ENCODE assay signal across 8 cellular contexts in the genomic region with DNA sequence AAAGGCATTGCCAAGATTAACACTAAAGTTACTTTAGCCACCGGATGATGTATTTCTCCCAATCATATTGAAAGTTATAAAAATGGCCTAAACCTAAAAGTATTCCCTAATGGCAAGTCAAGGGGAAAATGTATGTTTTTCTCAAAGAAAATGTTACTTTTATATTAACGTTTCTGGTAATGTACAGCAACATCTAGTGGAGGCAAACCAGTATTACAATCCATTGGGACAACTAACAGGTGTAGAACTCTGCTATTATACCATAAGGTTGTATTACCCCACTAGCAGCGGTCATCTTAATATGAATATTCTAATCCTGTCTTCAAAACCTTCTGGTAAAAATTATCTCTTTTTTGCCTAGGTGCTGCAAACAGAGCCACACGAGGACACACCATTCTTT.
DNase-seq lines count a peak whose midpoint lies in the region; ATAC-seq, FAIRE-seq and TF ChIP-seq lines count a peak whose summit lies in the region.

No MANE protein-coding gene starts in this region.

- H3K4me2 ChIP-seq in K562 (ENCODE audit: insufficient read depth, low read length): no peak overlapping the region

- intact Hi-C loops in K562 (cut with micrococcal nuclease) (loop anchor here (5.0 to 10.0 kb wide), 4 partner anchors 96 to 847 kb away; a partner anchor contains a TSS), right lobe of liver (cut with DNase I) (loop anchor here in 1 of 2 donors (10.0 kb wide), 1 partner anchor 213 kb away; no protein-coding TSS in a partner anchor)

- no peaks in the 10 kb centered on the region for H3K9me1 ChIP-seq in K562 (ENCODE audit: control insufficient read depth, insufficient read depth, low read length)

- CTCF ChIA-PET in BJ (lab: Yijun Ruan, JAX) (no interaction called here), K562 (lab: Yijun Ruan, JAX; ENCODE audit: low intra/inter-chr PET ratio) (interaction anchor here (0.6 kb wide), 1 partner anchor 437 kb away, joined by 7 read pairs; no protein-coding TSS in a partner anchor)

- ATAC-seq in K562: peak; percentile 77
- ATAC-seq in right lobe of liver: peak; percentile 55 to 67 (median 62)
- ATAC-seq in GM18520 (IDR thresholded peaks at IDR 0.05; ENCODE audit: unreplicated experiment): no peak

- H3K4me3 ChIP-seq in BJ (ENCODE audit: low read depth, low read length): no peak overlapping the region
- H3K4me3 ChIP-seq in K562: no peak overlapping the region
- no peak overlapping the region for H3K4me3 ChIP-seq in right lobe of liver

- no peaks in the 10 kb centered on the region for H3K79me2 ChIP-seq in K562 (ENCODE audit: control insufficient read depth, insufficient read depth, low read length)

- BruUV-seq in K562 (replicated peaks; lab: Mats Ljungman, UMichigan): no TSS peak

- no peaks in the 10 kb centered on the region for H4K20me1 ChIP-seq in K562 (replicated peaks; ENCODE audit: control insufficient read depth, insufficient read depth, low read length)

- in situ Hi-C loops in KBM-7 (cut with MboI; ENCODE audit: low pct_unique_long_range_greater_than_20kb, low sequenced_read_pairs): no loop called here
- in situ Hi-C loops in K562 (cut with MboI): no loop called here

- H3K9ac ChIP-seq in K562 (ENCODE audit: insufficient read depth in 1 of 2, low read depth in 2 of 2, low read length in 2 of 2): no peak overlapping the region

- POLR2A ChIA-PET in BJ (lab: Charles Lee) (no interaction called here), K562 (lab: Yijun Ruan, JAX) (interaction anchor here (0.7 kb wide), 1 partner anchor 21 kb away, joined by 3 read pairs; no protein-coding TSS in a partner anchor)

- TF ChIP-seq EP300 in K562 (IDR thresholded peaks at IDR 0.05; ENCODE audit: low read length): no peak

- no peak for TF ChIP-seq POLR2A in K562 (conservative IDR thresholded peaks at IDR 0.05)
- no peak for TF ChIP-seq POLR2A in right lobe of liver (IDR thresholded peaks at IDR 0.05)

- H3K27me3 ChIP-seq in BJ (ENCODE audit: control insufficient read depth, insufficient read depth, low read length) (no peaks in the 10 kb centered on the region), K562 (ENCODE audit: control insufficient read depth in 2 of 2, insufficient read depth in 2 of 2, low read length in 2 of 2) (no peaks in the 10 kb centered on the region), right lobe of liver (no peaks in the 10 kb centered on the region)

- H3K9me3 ChIP-seq in K562 (replicated peaks; ENCODE audit: control insufficient read depth, insufficient read depth, low read depth, low read length) (no peaks in the 10 kb centered on the region; the same call in 1 of the 2 replicates), right lobe of liver (no peaks in the 10 kb centered on the region)

- FAIRE-seq in K562 (lab: Jason Lieb, UNC): peak; percentile 57

- H3K27ac ChIP-seq in K562 (ENCODE audit: extremely low read depth, low read depth, low read length) (no peak overlapping the region), right lobe of liver (no peak overlapping the region)

- no peaks in the 10 kb centered on the region for H3K36me3 ChIP-seq in BJ (ENCODE audit: control insufficient read depth, insufficient read depth, low read length)
- H3K36me3 ChIP-seq in K562 (ENCODE audit: control insufficient read depth, insufficient read depth, low read length): no peaks in the 10 kb centered on the region
- no peaks in the 10 kb centered on the region for H3K36me3 ChIP-seq in right lobe of liver

- DNase-seq in BJ (ENCODE audit: low read depth) (no peak), KBM-7 (peak; percentile 18), K562 (ENCODE audit: extremely low read depth in 1 of 4, low spot score in 3 of 4) (peak in 2 of 4 experiments; percentile 9 to 51), right lobe of liver (no peak), GM19240 (ENCODE audit: insufficient read length, low spot score) (no peak), iPS-NIHi11 (ENCODE audit: low spot score) (no peak)
- DNase-seq in stimulated activated CD4-positive, alpha-beta T cell treated with anti-CD3 and anti-CD28 coated beads, Interleukin-15, amount 100 ng/mL, for 24 hours: no peak

- WGBS in K562 (ENCODE audit: insufficient coverage, low coverage, missing lambda C conversion rate): 32% methylated on average over 4 of the region's 4 CpGs
- 11% methylated on average over 4 of the region's 4 CpGs for WGBS in right lobe of liver (ENCODE audit: insufficient coverage, low coverage, low lambda C conversion rate, missing lambda C conversion rate)

- TF ChIP-seq CTCF in BJ (IDR thresholded peaks at IDR 0.05; ENCODE audit: insufficient read depth, low read depth, low read length) (peak; percentile 50), K562 (IDR thresholded peaks at IDR 0.05 in 2 of 3, conservative IDR thresholded peaks at IDR 0.05 in 1 of 3; ENCODE audit: insufficient read depth in 2 of 3, low read depth in 1 of 3, low read length in 3 of 3) (peak; percentile 34 to 64 (median 45); a peak in 5 of 6 replicates), right lobe of liver (IDR thresholded peaks at IDR 0.05) (peak; percentile 61 to 78 (median 68))

- peak; percentile 59 to 90 for TF ChIP-seq RAD21 in K562 (CRISPR knock-in tag; conservative IDR thresholded peaks at IDR 0.05 in 1 of 2, IDR thresholded peaks at IDR 0.05 in 1 of 2)

- H2AFZ ChIP-seq in K562 (ENCODE audit: low read depth, low read length): no peak overlapping the region

- H3K4me1 ChIP-seq in K562 (replicated peaks in 1 of 2; ENCODE audit: control insufficient read depth in 2 of 2, insufficient read depth in 2 of 2, low read length in 2 of 2): peaks cover 11 to 17% of the 10 kb centered on the region in 2 experiments
- no peaks in the 10 kb centered on the region for H3K4me1 ChIP-seq in right lobe of liver

TF ChIP-seq in K562, 482 proteins besides CTCF, POLR2A, EP300 and RAD21:
- TF ChIP-seq EP400 (IDR thresholded peaks at IDR 0.05) (0 out of 2 replicates have a peak, but pooled peaks have one; percentile 7), SOX6 (IDR thresholded peaks at IDR 0.05) (0 out of 2 replicates have a peak, but pooled peaks have one; percentile 12), CC2D1A (IDR thresholded peaks at IDR 0.05) (peak; percentile 14; the same call in 1 of the 2 replicates), GATAD2B (IDR thresholded peaks at IDR 0.05; ENCODE audit: borderline replicate concordance) (0 out of 2 replicates have a peak, but pooled peaks have one; percentile 30)
- TF ChIP-seq, protein P1, sequence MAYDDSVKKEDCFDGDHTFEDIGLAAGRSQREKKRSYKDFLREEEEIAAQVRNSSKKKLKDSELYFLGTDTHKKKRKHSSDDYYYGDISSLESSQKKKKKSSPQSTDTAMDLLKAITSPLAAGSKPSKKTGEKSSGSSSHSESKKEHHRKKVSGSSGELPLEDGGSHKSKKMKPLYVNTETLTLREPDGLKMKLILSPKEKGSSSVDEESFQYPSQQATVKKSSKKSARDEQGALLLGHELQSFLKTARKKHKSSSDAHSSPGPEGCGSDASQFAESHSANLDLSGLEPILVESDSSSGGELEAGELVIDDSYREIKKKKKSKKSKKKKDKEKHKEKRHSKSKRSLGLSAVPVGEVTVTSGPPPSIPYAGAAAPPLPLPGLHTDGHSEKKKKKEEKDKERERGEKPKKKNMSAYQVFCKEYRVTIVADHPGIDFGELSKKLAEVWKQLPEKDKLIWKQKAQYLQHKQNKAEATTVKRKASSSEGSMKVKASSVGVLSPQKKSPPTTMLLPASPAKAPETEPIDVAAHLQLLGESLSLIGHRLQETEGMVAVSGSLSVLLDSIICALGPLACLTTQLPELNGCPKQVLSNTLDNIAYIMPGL (CRISPR knock-in tag; IDR thresholded peaks at IDR 0.05): no peak
- TF ChIP-seq, protein P2, sequence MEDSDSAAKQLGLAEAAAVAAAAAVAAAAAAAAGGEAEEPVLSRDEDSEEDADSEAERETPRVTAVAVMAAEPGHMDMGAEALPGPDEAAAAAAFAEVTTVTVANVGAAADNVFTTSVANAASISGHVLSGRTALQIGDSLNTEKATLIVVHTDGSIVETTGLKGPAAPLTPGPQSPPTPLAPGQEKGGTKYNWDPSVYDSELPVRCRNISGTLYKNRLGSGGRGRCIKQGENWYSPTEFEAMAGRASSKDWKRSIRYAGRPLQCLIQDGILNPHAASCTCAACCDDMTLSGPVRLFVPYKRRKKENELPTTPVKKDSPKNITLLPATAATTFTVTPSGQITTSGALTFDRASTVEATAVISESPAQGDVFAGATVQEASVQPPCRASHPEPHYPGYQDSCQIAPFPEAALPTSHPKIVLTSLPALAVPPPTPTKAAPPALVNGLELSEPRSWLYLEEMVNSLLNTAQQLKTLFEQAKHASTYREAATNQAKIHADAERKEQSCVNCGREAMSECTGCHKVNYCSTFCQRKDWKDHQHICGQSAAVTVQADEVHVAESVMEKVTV (CRISPR knock-in tag; IDR thresholded peaks at IDR 0.05): peak; percentile 31; the same call in 1 of the 2 replicates
- TF ChIP-seq, protein P3, sequence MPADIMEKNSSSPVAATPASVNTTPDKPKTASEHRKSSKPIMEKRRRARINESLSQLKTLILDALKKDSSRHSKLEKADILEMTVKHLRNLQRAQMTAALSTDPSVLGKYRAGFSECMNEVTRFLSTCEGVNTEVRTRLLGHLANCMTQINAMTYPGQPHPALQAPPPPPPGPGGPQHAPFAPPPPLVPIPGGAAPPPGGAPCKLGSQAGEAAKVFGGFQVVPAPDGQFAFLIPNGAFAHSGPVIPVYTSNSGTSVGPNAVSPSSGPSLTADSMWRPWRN (IDR thresholded peaks at IDR 0.05; ENCODE audit: low read depth): no peak
